ENCODE assay signal across 8 cellular contexts in the genomic region with DNA sequence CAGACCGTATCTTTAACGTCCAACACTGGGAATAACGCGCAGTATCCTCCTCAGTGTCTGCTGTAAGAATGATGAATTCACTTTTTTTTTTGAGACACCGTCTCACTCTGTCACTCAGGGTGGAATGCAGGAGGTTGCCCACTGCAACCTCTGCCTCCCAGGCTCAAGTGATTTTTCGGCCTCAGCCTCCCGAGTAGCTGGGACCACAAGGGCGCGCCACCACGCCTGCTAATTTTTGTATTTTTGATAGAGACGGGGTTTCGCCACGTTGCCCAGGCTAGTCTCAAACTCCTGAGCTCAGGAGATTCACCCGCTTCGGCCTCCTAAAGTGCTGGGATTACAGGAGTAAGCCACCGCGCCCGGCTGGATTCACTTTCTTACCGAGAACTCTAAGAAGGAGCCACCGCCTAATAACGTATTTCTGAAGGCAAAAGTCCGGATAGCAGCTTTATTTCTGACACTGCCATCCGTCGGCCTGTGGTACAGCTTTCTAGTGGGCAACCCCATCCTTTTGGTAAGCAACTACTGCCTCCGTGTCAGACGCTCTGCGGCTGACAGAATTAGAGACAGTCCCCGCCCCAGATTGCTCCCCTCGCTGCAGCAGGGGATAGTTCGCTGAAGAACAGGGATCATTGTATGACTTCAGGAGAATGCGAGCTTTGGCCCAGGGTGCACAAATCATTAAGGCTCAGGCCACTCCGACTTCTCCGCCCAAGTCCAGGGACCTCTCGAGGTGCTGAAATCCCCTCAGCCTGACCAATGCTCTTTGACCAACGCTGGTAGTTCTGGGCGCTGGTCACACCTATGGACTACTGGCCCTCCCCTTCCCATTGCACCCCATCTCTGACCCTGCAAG.
DNase-seq lines count a peak whose midpoint lies in the region; ATAC-seq and TF ChIP-seq lines count a peak whose summit lies in the region.

No MANE protein-coding gene starts in this region.

- in situ Hi-C loops in T47D (cut with HindIII; ENCODE audit: low pct_unique_long_range_greater_than_20kb, low sequenced_read_pairs) = no loop called here

- TF ChIP-seq CTCF in NB4 (IDR thresholded peaks at IDR 0.05; ENCODE audit: low read depth, low read length) = peak; percentile 24

- ATAC-seq in GM19438 (IDR thresholded peaks at IDR 0.05; ENCODE audit: low read depth, unreplicated experiment) (peak; percentile 5), GM18861 (IDR thresholded peaks at IDR 0.05; ENCODE audit: unreplicated experiment) (no peak), GM18858 (IDR thresholded peaks at IDR 0.05; ENCODE audit: unreplicated experiment) (no peak)

- H3K27me3 ChIP-seq in layer of hippocampus (ENCODE audit: control insufficient read depth, insufficient read depth, low read length) = no peaks in the 10 kb centered on the region

- TF ChIP-seq POLR2A in NB4 (IDR thresholded peaks at IDR 0.05; ENCODE audit: extremely low read depth, insufficient read length) = no peak

- H3K4me3 ChIP-seq in NB4 (ENCODE audit: low read depth, low read length) = peak overlapping the region; percentile 99

- peak; percentile 50 for DNase-seq in AG08396 (ENCODE audit: low spot score)
- peak; percentile 40 for DNase-seq in NB4 (ENCODE audit: low read depth)
- DNase-seq in T47D (ENCODE audit: low read depth in 1 of 2, low spot score in 1 of 2) = peak; percentile 30 to 52
- peak in 4 of 49 donors; percentile 35 to 67 (median 53) for DNase-seq in substantia nigra (lab: John Stamatoyannopoulos, UW)

- H3K27ac ChIP-seq in layer of hippocampus (ENCODE audit: low read depth, low read length) (peak overlapping the region; percentile 85), substantia nigra (ENCODE audit: low read depth, low read length, poor library complexity, severe bottlenecking) (peak overlapping the region; percentile 92)
